In genomic region chr5:31531888-31532710, GRCh38 we compare ENCODE assay signal across 8 cellular contexts. TPM values are rescaled to one million over a fixed set of nuclear protein-coding genes. Genes with fewer than 3 reads are reported as not detected.
DNase-seq lines count a peak whose midpoint lies in the region; ATAC-seq and TF ChIP-seq lines count a peak whose summit lies in the region.

C5orf22 (plus strand) TSS chr5:31532301; CDS start chr5:31532393, 92 bp downstream.
DROSHA (minus strand) TSS chr5:31532093; CDS start chr5:31529059, 3,034 bp downstream.

- H4K20me1 ChIP-seq in GM23248 (ENCODE audit: insufficient read depth) (no peaks in the 10 kb centered on the region), fibroblast of lung (ENCODE audit: control insufficient read depth, extremely low read depth, insufficient read depth, low read length) (no peaks in the 10 kb centered on the region)

- peaks cover 37% of the 10 kb centered on the region for H3K36me3 ChIP-seq in GM23248 (ENCODE audit: low read depth)
- peaks cover 10% of the 10 kb centered on the region for H3K36me3 ChIP-seq in fibroblast of lung (ENCODE audit: control insufficient read depth, insufficient read depth, low read length)
- peaks cover 0 to 47% (median 8%) of the 10 kb centered on the region in 3 experiments for H3K36me3 ChIP-seq in naive thymus-derived CD4-positive, alpha-beta T cell (ENCODE audit: control insufficient read depth in 2 of 3, insufficient read depth in 3 of 3, low read length in 3 of 3)

- peaks cover 6% of the 10 kb centered on the region for H3F3A ChIP-seq in GM23248 (ENCODE audit: insufficient read depth)

- intact Hi-C loops in activated T-helper 1 cell treated with anti-CD3 and anti-CD28 coated beads, Interleukin-12 subunit alpha, Interleukin-12 subunit beta, Interleukin-2, Interleukin-4 antibody, amounts not matched to agents 30 ng/mL and 10 ng/mL and 1 ng/mL, durations not matched to agents 14 hours and 24 hours and 36 hours (cut with micrococcal nuclease) = loop anchor here (1.0 to 10.0 kb wide), 9 partner anchors 25 to 1910 kb away; partner anchors contain the start of genes MTMR12, PDZD2, SUB1 and TARS1
- intact Hi-C loops in naive thymus-derived CD4-positive, alpha-beta T cell (cut with micrococcal nuclease) = loop anchor here (1.0 to 2.0 kb wide), 9 partner anchors 16 to 1909 kb away; partner anchors contain the start of genes GOLPH3 (in 2 of the 2), TARS1 (in 2 of the 2), PDZD2 (in 1 of the 2) and SUB1 (in 1 of the 2)

- H3K4me3 Mint-ChIP-seq in activated T-helper 1 cell treated with anti-CD3 and anti-CD28 coated beads, Interleukin-12 subunit alpha, Interleukin-12 subunit beta, Interleukin-2, Interleukin-4 antibody, amounts not matched to agents 30 ng/mL and 10 ng/mL and 1 ng/mL, durations not matched to agents 14 hours and 24 hours and 36 hours = peak within 1 kb of the TSS; percentile 100
- peak within 1 kb of the TSS; percentile 93 to 100 (median 98) for H3K4me3 Mint-ChIP-seq in naive thymus-derived CD4-positive, alpha-beta T cell
- peak within 1 kb of the TSS; percentile 91 for H3K4me3 Mint-ChIP-seq in stimulated activated naive B cell treated with anti-CD40 and anti-IgM and Interleukin-4, amounts not matched to agents 10 μg/mL and 1 μg/mL and 100 μg/mL, for 72 hours

- peaks cover 55% of the 10 kb centered on the region for H3K4me1 Mint-ChIP-seq in activated T-helper 1 cell treated with anti-CD3 and anti-CD28 coated beads, Interleukin-12 subunit alpha, Interleukin-12 subunit beta, Interleukin-2, Interleukin-4 antibody, amounts not matched to agents 30 ng/mL and 10 ng/mL and 1 ng/mL, durations not matched to agents 14 hours and 24 hours and 36 hours (ENCODE audit: low read depth)
- peaks cover 29 to 85% (median 73%) of the 10 kb centered on the region in 7 donors for H3K4me1 Mint-ChIP-seq in naive thymus-derived CD4-positive, alpha-beta T cell
- H3K4me1 Mint-ChIP-seq in stimulated activated naive B cell treated with anti-CD40 and anti-IgM and Interleukin-4, amounts not matched to agents 10 μg/mL and 1 μg/mL and 100 μg/mL, for 72 hours = peaks cover 14 to 51% of the 10 kb centered on the region in 2 donors

- no peaks in the 10 kb centered on the region for H3K27me3 Mint-ChIP-seq in activated T-helper 1 cell treated with anti-CD3 and anti-CD28 coated beads, Interleukin-12 subunit alpha, Interleukin-12 subunit beta, Interleukin-2, Interleukin-4 antibody, amounts not matched to agents 30 ng/mL and 10 ng/mL and 1 ng/mL, durations not matched to agents 14 hours and 24 hours and 36 hours (ENCODE audit: insufficient read depth)
- no peaks in the 10 kb centered on the region for H3K27me3 Mint-ChIP-seq in naive thymus-derived CD4-positive, alpha-beta T cell
- no peaks in the 10 kb centered on the region for H3K27me3 Mint-ChIP-seq in stimulated activated naive B cell treated with anti-CD40 and anti-IgM and Interleukin-4, amounts not matched to agents 10 μg/mL and 1 μg/mL and 100 μg/mL, for 72 hours

- no peaks in the 10 kb centered on the region for H3K9me3 Mint-ChIP-seq in activated T-helper 1 cell treated with anti-CD3 and anti-CD28 coated beads, Interleukin-12 subunit alpha, Interleukin-12 subunit beta, Interleukin-2, Interleukin-4 antibody, amounts not matched to agents 30 ng/mL and 10 ng/mL and 1 ng/mL, durations not matched to agents 14 hours and 24 hours and 36 hours
- no peaks in the 10 kb centered on the region for H3K9me3 Mint-ChIP-seq in naive thymus-derived CD4-positive, alpha-beta T cell
- H3K9me3 Mint-ChIP-seq in stimulated activated naive B cell treated with anti-CD40 and anti-IgM and Interleukin-4, amounts not matched to agents 10 μg/mL and 1 μg/mL and 100 μg/mL, for 72 hours = no peaks in the 10 kb centered on the region

- ATAC-seq in naive thymus-derived CD4-positive, alpha-beta T cell = peak; percentile 99
- peak; percentile 93 to 95 for ATAC-seq in stimulated activated naive B cell treated with anti-CD40 and anti-IgM and Interleukin-4, amounts not matched to agents 10 μg/mL and 1 μg/mL and 100 μg/mL, for 72 hours (replicated peaks)

- peak; percentile 97 for DNase-seq in Daoy (ENCODE audit: low read depth)
- peak; percentile 98 for DNase-seq in GM23248
- DNase-seq in Kasumi-1 (lab: John Stamatoyannopoulos, UW) = peak; percentile 96
- DNase-seq in RPMI7951 (ENCODE audit: low read depth) = peak; percentile 94
- peak; percentile 89 for DNase-seq in activated T-helper 1 cell treated with anti-CD3 and anti-CD28 coated beads, Interleukin-12 subunit alpha, Interleukin-12 subunit beta, Interleukin-2, Interleukin-4 antibody, amounts not matched to agents 30 ng/mL and 10 ng/mL and 1 ng/mL, durations not matched to agents 14 hours and 24 hours and 36 hours (ENCODE audit: low spot score)
- peak; percentile 95 to 96 for DNase-seq in fibroblast of lung (ENCODE audit: low read depth in 2 of 2)
- DNase-seq in naive thymus-derived CD4-positive, alpha-beta T cell = peak; percentile 72 to 90 (median 88)
- DNase-seq in stimulated activated naive B cell treated with anti-CD40 and anti-IgM and Interleukin-4, amounts not matched to agents 10 μg/mL and 1 μg/mL and 100 μg/mL, for 72 hours = peak; percentile 87

- H3K9me2 ChIP-seq in GM23248 (ENCODE audit: insufficient read depth) = no peaks in the 10 kb centered on the region

- H3K27ac ChIP-seq in GM23248 (peak within 1 kb of the TSS; percentile 75), fibroblast of lung (ENCODE audit: insufficient read depth, low read length) (peak within 1 kb of the TSS; percentile 84)
- H3K27ac ChIP-seq in naive thymus-derived CD4-positive, alpha-beta T cell (ENCODE audit: low read depth, low read length) = peak within 1 kb of the TSS; percentile 89

- H3K4me2 ChIP-seq in GM23248 (ENCODE audit: unreplicated experiment) (peak within 1 kb of the TSS; percentile 99), fibroblast of lung (ENCODE audit: extremely low read depth, insufficient read depth, low read length) (peak within 1 kb of the TSS; percentile 90)

- WGBS in GM23248 (ENCODE audit: low coverage in 1 of 2, low lambda C conversion rate in 2 of 2, missing lambda C conversion rate in 2 of 2), 2 experiments = 1% methylated on average over 57 to 58 of the region's 58 CpGs

- H3K27me3 ChIP-seq in GM23248 (replicated peaks; ENCODE audit: insufficient read depth) (no peaks in the 10 kb centered on the region), fibroblast of lung (ENCODE audit: control insufficient read depth, insufficient read depth, low read length) (no peaks in the 10 kb centered on the region)
- no peaks in the 10 kb centered on the region for H3K27me3 ChIP-seq in naive thymus-derived CD4-positive, alpha-beta T cell (ENCODE audit: control insufficient read depth in 2 of 2, insufficient read depth in 2 of 2, low read length in 2 of 2)

- H3K4me3 ChIP-seq in GM23248 (peak within 1 kb of the TSS; percentile 98), fibroblast of lung (replicated peaks in 1 of 4; ENCODE audit: control extremely low read depth in 1 of 4, insufficient read depth in 1 of 4, low read depth in 3 of 4, low read length in 4 of 4) (peak within 1 kb of the TSS; percentile 74 to 96 (median 88))
- peak within 1 kb of the TSS; percentile 97 for H3K4me3 ChIP-seq in naive thymus-derived CD4-positive, alpha-beta T cell (ENCODE audit: low read length)

- H3K27ac Mint-ChIP-seq in activated T-helper 1 cell treated with anti-CD3 and anti-CD28 coated beads, Interleukin-12 subunit alpha, Interleukin-12 subunit beta, Interleukin-2, Interleukin-4 antibody, amounts not matched to agents 30 ng/mL and 10 ng/mL and 1 ng/mL, durations not matched to agents 14 hours and 24 hours and 36 hours = peak within 1 kb of the TSS; percentile 96
- H3K27ac Mint-ChIP-seq in naive thymus-derived CD4-positive, alpha-beta T cell = peak within 1 kb of the TSS; percentile 83 to 96 (median 90)
- peak within 1 kb of the TSS; percentile 96 for H3K27ac Mint-ChIP-seq in stimulated activated naive B cell treated with anti-CD40 and anti-IgM and Interleukin-4, amounts not matched to agents 10 μg/mL and 1 μg/mL and 100 μg/mL, for 72 hours

- TF ChIP-seq CTCF in fibroblast of lung (conservative IDR thresholded peaks at IDR 0.05 in 1 of 2, IDR thresholded peaks at IDR 0.05 in 1 of 2; ENCODE audit: low read depth in 1 of 2, low read length in 2 of 2) = peak in 1 of 2 donors; percentile 6

- H3K4me1 ChIP-seq in GM23248 (ENCODE audit: insufficient read depth) (peaks cover 28% of the 10 kb centered on the region), fibroblast of lung (ENCODE audit: control insufficient read depth, extremely low read depth, insufficient read depth, low read length) (peaks cover 7% of the 10 kb centered on the region)
- peaks cover 13 to 24% of the 10 kb centered on the region in 2 donors for H3K4me1 ChIP-seq in naive thymus-derived CD4-positive, alpha-beta T cell (ENCODE audit: control insufficient read depth in 2 of 2, insufficient read depth in 2 of 2, low read length in 2 of 2)

- H3K79me2 ChIP-seq in GM23248 (ENCODE audit: insufficient read depth) (peaks cover 86% of the 10 kb centered on the region), fibroblast of lung (ENCODE audit: control insufficient read depth, insufficient read depth, low read length) (peaks cover 32% of the 10 kb centered on the region)

- H3K9me3 ChIP-seq in GM23248 (ENCODE audit: low read depth) (no peaks in the 10 kb centered on the region), fibroblast of lung (ENCODE audit: control insufficient read depth, insufficient read depth, low read depth, low read length) (no peaks in the 10 kb centered on the region)
- no peaks in the 10 kb centered on the region for H3K9me3 ChIP-seq in naive thymus-derived CD4-positive, alpha-beta T cell (ENCODE audit: control insufficient read depth in 2 of 3, low read length in 3 of 3)

- POLR2A ChIA-PET in naive thymus-derived CD4-positive, alpha-beta T cell (lab: Charles Lee) = interaction anchor here (0.6 to 2.0 kb wide), 5 partner anchors 10 to 913 kb away, joined by 3 to 4 read pairs (median 3); partner anchors contain the start of genes GOLPH3 and ZFR

- H3K36me3 Mint-ChIP-seq in activated T-helper 1 cell treated with anti-CD3 and anti-CD28 coated beads, Interleukin-12 subunit alpha, Interleukin-12 subunit beta, Interleukin-2, Interleukin-4 antibody, amounts not matched to agents 30 ng/mL and 10 ng/mL and 1 ng/mL, durations not matched to agents 14 hours and 24 hours and 36 hours (ENCODE audit: low read depth) = peaks cover 56% of the 10 kb centered on the region
- H3K36me3 Mint-ChIP-seq in naive thymus-derived CD4-positive, alpha-beta T cell = peaks cover 17 to 41% (median 30%) of the 10 kb centered on the region in 5 donors
- H3K36me3 Mint-ChIP-seq in stimulated activated naive B cell treated with anti-CD40 and anti-IgM and Interleukin-4, amounts not matched to agents 10 μg/mL and 1 μg/mL and 100 μg/mL, for 72 hours = peaks cover 25 to 45% of the 10 kb centered on the region in 2 donors

- peak within 1 kb of the TSS; percentile 98 for H2AFZ ChIP-seq in GM23248
- H2AFZ ChIP-seq in fibroblast of lung (ENCODE audit: low read length) = peak within 1 kb of the TSS; percentile 88

- in situ Hi-C loops in GM23248 (cut with MboI) = no loop called here

- H3K9ac ChIP-seq in GM23248 = peak within 1 kb of the TSS; percentile 89
- peak within 1 kb of the TSS; percentile 61 for H3K9ac ChIP-seq in fibroblast of lung (ENCODE audit: insufficient read depth, low read length)

- CTCF ChIA-PET in naive thymus-derived CD4-positive, alpha-beta T cell (lab: Charles Lee) = interaction anchor here (0.7 kb wide), 1 partner anchor 12 kb away, joined by 3 read pairs; no protein-coding TSS in a partner anchor

RNA-seq across cellular contexts. Expression of gene C5orf22, which starts in this region (rescaled TPM):
- 19.9 and 42.3 TPM in 2 replicates for total RNA-seq in Daoy (2014; rRNA removed; shearing (Covaris generic))
- total RNA-seq in GM23248 (2014; rRNA removed; shearing (Covaris generic)) = 13.5 and 17.1 TPM in 2 replicates
- polyA plus RNA-seq in GM23248 (2016; fragmentation: Nextera tagmentation; extraction: Ambion mirVana) (19.2 and 20.4 TPM in 2 replicates), fibroblast of lung (20.4 and 26.9 TPM in 2 replicates)
- total RNA-seq in RPMI7951 (2014; rRNA removed; shearing (Covaris generic)) = 17.7 and 18.2 TPM in 2 replicates
- 30.1 and 36.6 TPM in 2 replicates for total RNA-seq in activated T-helper 1 cell treated with anti-CD3 and anti-CD28 coated beads, Interleukin-12 subunit alpha, Interleukin-12 subunit beta, Interleukin-2, Interleukin-4 antibody, amounts not matched to agents 30 ng/mL and 10 ng/mL and 1 ng/mL, durations not matched to agents 14 hours and 24 hours and 36 hours
- total RNA-seq in fibroblast of lung = 17.2 and 20.0 TPM in 2 replicates
- polyA plus RNA-seq in fibroblast of lung (2012) = 10.8 and 14.9 TPM in 2 replicates
- 0.98 and 5.7 TPM in 2 replicates for polyA minus RNA-seq in fibroblast of lung (ENCODE audit: low replicate concordance)
- total RNA-seq in naive thymus-derived CD4-positive, alpha-beta T cell = 10 to 100 TPM; 10.6 to 31.3 (median 30.6) TPM
- polyA plus RNA-seq in naive thymus-derived CD4-positive, alpha-beta T cell = 10 to 100 TPM; 22.0 to 23.6 TPM

RNA-seq across cellular contexts. Expression of gene DROSHA, which starts in this region (rescaled TPM):
- total RNA-seq in Daoy (2014; rRNA removed; shearing (Covaris generic)) = 58.8 and 59.5 TPM in 2 replicates
- 26.0 and 40.6 TPM in 2 replicates for total RNA-seq in GM23248 (2014; rRNA removed; shearing (Covaris generic))
- polyA plus RNA-seq in GM23248 (2016; fragmentation: Nextera tagmentation; extraction: Ambion mirVana) (27.4 and 28.7 TPM in 2 replicates), fibroblast of lung (44.1 and 52.7 TPM in 2 replicates)
- 27.6 and 29.8 TPM in 2 replicates for total RNA-seq in RPMI7951 (2014; rRNA removed; shearing (Covaris generic))
- 74.0 and 87.6 TPM in 2 replicates for total RNA-seq in activated T-helper 1 cell treated with anti-CD3 and anti-CD28 coated beads, Interleukin-12 subunit alpha, Interleukin-12 subunit beta, Interleukin-2, Interleukin-4 antibody, amounts not matched to agents 30 ng/mL and 10 ng/mL and 1 ng/mL, durations not matched to agents 14 hours and 24 hours and 36 hours
- 42.1 and 48.4 TPM in 2 replicates for total RNA-seq in fibroblast of lung
- 41.0 and 42.9 TPM in 2 replicates for polyA plus RNA-seq in fibroblast of lung (2012)
- 83.1 and 134 TPM in 2 replicates for polyA minus RNA-seq in fibroblast of lung (ENCODE audit: low replicate concordance)
- 10 to 100 TPM; 48.5 to 92.0 (median 75.7) TPM for total RNA-seq in naive thymus-derived CD4-positive, alpha-beta T cell
- polyA plus RNA-seq in naive thymus-derived CD4-positive, alpha-beta T cell = 10 to 100 TPM; 11.2 to 44.1 TPM

Comparison
In these comparisons a context has a peak if more than half of its experiments do, and no peak if none do; other contexts are left out.
1. Peak in every context shown above with its lines: DNase-seq, ATAC-seq, H3K4me3 ChIP-seq and H3K27ac ChIP-seq.